In genomic region chr6:5379647-5380242, GRCh38 we compare ENCODE assay signal across 8 cellular contexts.
DNase-seq lines count a peak whose midpoint lies in the region; ATAC-seq, FAIRE-seq and TF ChIP-seq lines count a peak whose summit lies in the region.

No MANE protein-coding gene starts in this region.

- H3K9me3 ChIP-seq in SU-DHL-6 (ENCODE audit: insufficient read depth, low read length) (no peaks in the 10 kb centered on the region), hepatocyte (ENCODE audit: low read depth) (no peaks in the 10 kb centered on the region)

- H3K9me2 ChIP-seq in SU-DHL-6 (replicated peaks; ENCODE audit: insufficient read depth, low read length) (no peaks in the 10 kb centered on the region), hepatocyte (replicated peaks; ENCODE audit: insufficient read depth) (no peaks in the 10 kb centered on the region)

- no peaks in the 10 kb centered on the region for H3K4me1 ChIP-seq in hepatocyte (ENCODE audit: insufficient read depth)

- 60% methylated on average over 3 of the region's 3 CpGs for WGBS in hepatocyte (ENCODE audit: low lambda C conversion rate, missing lambda C conversion rate)

- peak; percentile 90 for TF ChIP-seq CTCF in SU-DHL-6 (IDR thresholded peaks at IDR 0.05; ENCODE audit: insufficient read depth, low read length, poor library complexity, severe bottlenecking)
- peak; percentile 46 for TF ChIP-seq CTCF in hepatocyte (IDR thresholded peaks at IDR 0.05; ENCODE audit: poor library complexity)

- H4K20me1 ChIP-seq in SU-DHL-6 (ENCODE audit: low read depth, low read length) (peaks cover 10% of the 10 kb centered on the region), hepatocyte (ENCODE audit: insufficient read depth, poor library complexity, severe bottlenecking) (no peaks in the 10 kb centered on the region)

- H3K36me3 ChIP-seq in SU-DHL-6 (ENCODE audit: low read length) (no peaks in the 10 kb centered on the region), hepatocyte (replicated peaks; ENCODE audit: insufficient read depth, low read depth) (no peaks in the 10 kb centered on the region)

- no peak overlapping the region for H3K9ac ChIP-seq in SU-DHL-6 (ENCODE audit: low read length)

- H3K27me3 ChIP-seq in SU-DHL-6 (ENCODE audit: low read length) (no peaks in the 10 kb centered on the region), hepatocyte (no peaks in the 10 kb centered on the region)

- H3K4me2 ChIP-seq in SU-DHL-6 (ENCODE audit: low read depth, low read length, poor library complexity, severe bottlenecking) (no peak overlapping the region), hepatocyte (no peak overlapping the region)

- H3K27ac ChIP-seq in SU-DHL-6 (ENCODE audit: low read depth, low read length) (no peak overlapping the region), hepatocyte (no peak overlapping the region)

- ATAC-seq in HG02759 (IDR thresholded peaks at IDR 0.05; ENCODE audit: unreplicated experiment) = no peak

- H2AFZ ChIP-seq in SU-DHL-6 (ENCODE audit: low read depth, low read length, severe bottlenecking) (no peak overlapping the region), hepatocyte (no peak overlapping the region)

- no peak for FAIRE-seq in frontal cortex (lab: Jason Lieb, UNC)

- peak; percentile 9 for DNase-seq in DMS153 treated with DMSO at 0.1 percent for 48 hours (lab: John Stamatoyannopoulos, UW; ENCODE audit: unreplicated experiment)
- DNase-seq in DMS153 (lab: John Stamatoyannopoulos, UW) = no peak
- peak in 63 of 76 experiments; percentile 13 to 82 (median 50) for DNase-seq in HUDEP-2 (lab: John Stamatoyannopoulos, UW; ENCODE audit: unreplicated experiment in 76 of 76)
- DNase-seq in hepatocyte (ENCODE audit: low spot score) = peak; percentile 38
- no peak for DNase-seq in frontal cortex (ENCODE audit: low spot score in 2 of 2)
- DNase-seq in SW 1271 (lab: John Stamatoyannopoulos, UW) = no peak

- no peaks in the 10 kb centered on the region for H3K79me2 ChIP-seq in SU-DHL-6 (ENCODE audit: insufficient read depth, low read length)
- H3K79me2 ChIP-seq in hepatocyte = no peaks in the 10 kb centered on the region

- no peaks in the 10 kb centered on the region for H3F3A ChIP-seq in SU-DHL-6 (ENCODE audit: insufficient read depth)

- H3K4me3 ChIP-seq in SU-DHL-6 (ENCODE audit: insufficient read depth, low read length, poor library complexity, severe bottlenecking) (no peak overlapping the region), hepatocyte (no peak overlapping the region)

Comparison
In these comparisons a context has a peak if more than half of its experiments do, and no peak if none do; other contexts are left out.
1. DNase-seq: peak in DMS153 treated with DMSO at 0.1 percent for 48 hours (single experiment), HUDEP-2 (63 of 76) and hepatocyte (single experiment); none in DMS153 (single experiment), frontal cortex (0 of 2) and SW 1271 (0 of 2).